21 cellular contexts compared by ENCODE assay signal in the genomic region with DNA sequence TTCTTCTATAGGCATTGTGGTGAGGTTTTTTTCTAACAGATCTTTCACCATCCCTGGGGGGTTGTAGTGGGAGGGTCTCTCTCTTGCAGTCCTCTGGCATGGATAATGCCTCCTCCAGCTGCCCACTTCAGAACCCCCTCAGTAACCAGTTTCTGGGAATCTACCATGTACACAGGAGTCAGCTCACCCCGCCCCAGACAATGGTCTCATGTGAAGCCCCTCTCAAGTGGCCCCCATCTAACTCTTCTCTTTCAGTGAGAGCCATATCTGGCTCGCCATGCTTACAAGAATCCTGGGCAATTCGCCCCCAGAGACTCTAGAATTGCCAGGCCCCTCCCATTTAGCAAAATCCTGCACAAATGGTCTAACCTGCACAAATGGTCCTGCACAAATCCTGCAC.
"Had no signal": no experiment of that assay in that cellular context is flagged by ENCODE, and none has a peak within 500 bp of the region (broad histone marks: within the 10 kb centered on the region; RNA-seq: fewer than 3 reads in every experiment).

No MANE protein-coding gene starts in this region.

- H3K27ac ChIP-seq: SJSA1, SK-N-MC had no signal

- H3K4me1 ChIP-seq: SJSA1 had no signal

- DNase-seq: IMR-90, Karpas-422, KG1, MM.1S, NCI-H1092 treated with DMSO at 0.1 percent for 48 hours, NCI-H1436, NCI-H187, NCI-H2029, NCI-H2081 treated with DMSO at 0.1 percent for 48 hours, NCI-H226, NCI-H446, NCI-H510A, NCI-H524 treated with DMSO at 0.1 percent for 48 hours, NCI-H69, NCI-H774, Right ventricle myocardium superior, RPMI8226, SIG-M5 had no signal

- ATAC-seq: HepG2 had no signal

- H3K9me3 ChIP-seq: SJSA1 had no signal

- H3K4me3 ChIP-seq: SJSA1, SK-N-MC had no signal

- H3K36me3 ChIP-seq: SJSA1 had no signal
